8 cellular contexts compared by ENCODE assay signal in genomic region chr19:14530005-14530348, GRCh38. TPM values are rescaled to one million over a fixed set of nuclear protein-coding genes. Genes with fewer than 3 reads are reported as not detected.
DNase-seq lines count a peak whose midpoint lies in the region; ATAC-seq and TF ChIP-seq lines count a peak whose summit lies in the region.

No MANE protein-coding gene starts in this region.

- peak overlapping the region; percentile 80 for H3K4me2 ChIP-seq in OCI-LY7 (ENCODE audit: low read length)

- peaks cover 19% of the 10 kb centered on the region for H3K36me3 ChIP-seq in OCI-LY7 (ENCODE audit: insufficient read depth, low read length)
- peaks cover 0 to 11% (median 0%) of the 10 kb centered on the region in 3 experiments for H3K36me3 ChIP-seq in naive thymus-derived CD4-positive, alpha-beta T cell (ENCODE audit: control insufficient read depth in 2 of 3, insufficient read depth in 3 of 3, low read length in 3 of 3)

- H3K9me2 ChIP-seq in OCI-LY7 (ENCODE audit: insufficient read depth, low read length), result no peaks in the 10 kb centered on the region

- peaks cover 38% of the 10 kb centered on the region for H3K4me1 ChIP-seq in OCI-LY7 (ENCODE audit: insufficient read depth, low read length, poor library complexity, severe bottlenecking)
- H3K4me1 ChIP-seq in naive thymus-derived CD4-positive, alpha-beta T cell (ENCODE audit: control insufficient read depth in 2 of 2, insufficient read depth in 2 of 2, low read length in 2 of 2), result peaks cover 21 to 25% of the 10 kb centered on the region in 2 donors

- H2AFZ ChIP-seq in OCI-LY7 (ENCODE audit: low read length), result peak overlapping the region; percentile 16; the same call in 1 of the 2 replicates

- POLR2A ChIA-PET in OCI-LY7 (lab: Charles Lee), result no interaction called here
- POLR2A ChIA-PET in naive thymus-derived CD4-positive, alpha-beta T cell (lab: Charles Lee), result interaction anchor here (1.0 to 34.0 kb wide), 4 partner anchors 20 to 41 kb away, joined by 3 to 1101 read pairs (median 4); partner anchors contain the start of genes DNAJB1, GIPC1 and NDUFB7

- CTCF ChIA-PET in OCI-LY7 (lab: Charles Lee; ENCODE audit: unreplicated experiment), result no interaction called here
- CTCF ChIA-PET in naive thymus-derived CD4-positive, alpha-beta T cell (lab: Charles Lee), result no interaction called here

- ATAC-seq in GM19395 (IDR thresholded peaks at IDR 0.05; ENCODE audit: unreplicated experiment) (peak; percentile 3), GM18519 (IDR thresholded peaks at IDR 0.05; ENCODE audit: low FRiP score, unreplicated experiment) (no peak), GM21447 (IDR thresholded peaks at IDR 0.05; ENCODE audit: unreplicated experiment) (no peak)
- ATAC-seq in effector memory CD8-positive, alpha-beta T cell (replicated peaks), result no peak
- ATAC-seq in naive thymus-derived CD4-positive, alpha-beta T cell, result no peak

- no peak for TF ChIP-seq CTCF in OCI-LY7 (conservative IDR thresholded peaks at IDR 0.05; ENCODE audit: low read length)

- DNase-seq in OCI-LY7 (ENCODE audit: low spot score), result peak; percentile 32
- peak in 2 of 3 experiments; percentile 32 for DNase-seq in effector memory CD8-positive, alpha-beta T cell
- peak in 6 of 9 donors; percentile 56 to 73 (median 70) for DNase-seq in naive thymus-derived CD4-positive, alpha-beta T cell
- DNase-seq in retina, result no peak
- no peak for DNase-seq in NCI-H1417 treated with DMSO at 0.1 percent for 48 hours (lab: John Stamatoyannopoulos, UW)

- H3K9me3 Mint-ChIP-seq in effector memory CD8-positive, alpha-beta T cell, result no peaks in the 10 kb centered on the region
- no peaks in the 10 kb centered on the region for H3K9me3 Mint-ChIP-seq in naive thymus-derived CD4-positive, alpha-beta T cell

- no peaks in the 10 kb centered on the region for H3K27me3 Mint-ChIP-seq in effector memory CD8-positive, alpha-beta T cell
- no peaks in the 10 kb centered on the region for H3K27me3 Mint-ChIP-seq in naive thymus-derived CD4-positive, alpha-beta T cell

- intact Hi-C loops in OCI-LY7 (cut with micrococcal nuclease; ENCODE audit: unreplicated experiment), result no loop called here
- intact Hi-C loops in naive thymus-derived CD4-positive, alpha-beta T cell (cut with micrococcal nuclease), result no loop called here

- peak overlapping the region; percentile 90 to 95 for H3K4me3 Mint-ChIP-seq in effector memory CD8-positive, alpha-beta T cell
- H3K4me3 Mint-ChIP-seq in naive thymus-derived CD4-positive, alpha-beta T cell, result peak overlapping the region; percentile 88 to 97 (median 95)

- peak overlapping the region; percentile 85 for H3K4me3 ChIP-seq in OCI-LY7 (ENCODE audit: low read depth, low read length, poor library complexity, severe bottlenecking)
- peak overlapping the region; percentile 96 for H3K4me3 ChIP-seq in naive thymus-derived CD4-positive, alpha-beta T cell (ENCODE audit: low read length)

- H4K20me1 ChIP-seq in OCI-LY7 (ENCODE audit: insufficient read depth, low read length), result 0 out of 2 replicates have a peak, but pooled peaks cover 5% of the 10 kb centered on the region

- no peaks in the 10 kb centered on the region for H3K9me3 ChIP-seq in OCI-LY7 (ENCODE audit: low read length)
- no peaks in the 10 kb centered on the region for H3K9me3 ChIP-seq in naive thymus-derived CD4-positive, alpha-beta T cell (ENCODE audit: control insufficient read depth in 2 of 3, low read length in 3 of 3)

- peaks cover 28% of the 10 kb centered on the region for H3K36me3 Mint-ChIP-seq in effector memory CD8-positive, alpha-beta T cell (ENCODE audit: insufficient read depth)
- H3K36me3 Mint-ChIP-seq in naive thymus-derived CD4-positive, alpha-beta T cell, result peaks cover 0 to 4% (median 4%) of the 10 kb centered on the region in 5 donors

- H3K4me1 Mint-ChIP-seq in effector memory CD8-positive, alpha-beta T cell (ENCODE audit: low read depth in 2 of 2), result peaks cover 8 to 30% of the 10 kb centered on the region in 2 donors
- H3K4me1 Mint-ChIP-seq in naive thymus-derived CD4-positive, alpha-beta T cell, result peaks cover 9 to 78% (median 54%) of the 10 kb centered on the region in 7 donors

- no peaks in the 10 kb centered on the region for H3K27me3 ChIP-seq in naive thymus-derived CD4-positive, alpha-beta T cell (ENCODE audit: control insufficient read depth in 2 of 2, insufficient read depth in 2 of 2, low read length in 2 of 2)

- peak overlapping the region; percentile 54 for H3K27ac ChIP-seq in OCI-LY7 (ENCODE audit: low read depth, low read length, poor library complexity, severe bottlenecking)
- peak overlapping the region; percentile 89 for H3K27ac ChIP-seq in naive thymus-derived CD4-positive, alpha-beta T cell (ENCODE audit: low read depth, low read length)

- H3K79me2 ChIP-seq in OCI-LY7 (ENCODE audit: insufficient read depth, low read depth, low read length), result peaks cover 43% of the 10 kb centered on the region

- H3K27ac Mint-ChIP-seq in effector memory CD8-positive, alpha-beta T cell, result peak overlapping the region; percentile 97 to 100
- peak overlapping the region; percentile 95 to 100 (median 98) for H3K27ac Mint-ChIP-seq in naive thymus-derived CD4-positive, alpha-beta T cell

- BruUV-seq in OCI-LY7 (replicated peaks; lab: Mats Ljungman, UMichigan), result no TSS peak

RNA-seq across cellular contexts. Expression of gene TECR, which starts 0.6 kb away (rescaled TPM):
- 52.3 and 81.4 TPM in 2 replicates for total RNA-seq in OCI-LY7 (2014; rRNA removed; shearing (Covaris generic))
- total RNA-seq in OCI-LY7 (2022), result 128 and 130 TPM in 2 replicates
- total RNA-seq in naive thymus-derived CD4-positive, alpha-beta T cell, result 100 to 1,000 TPM; 123 to 218 (median 150) TPM
- 100 to 1,000 TPM; 290 to 325 TPM for polyA plus RNA-seq in naive thymus-derived CD4-positive, alpha-beta T cell

RNA-seq across cellular contexts. Expression of gene DNAJB1, which starts 11.8 kb away (rescaled TPM):
- total RNA-seq in OCI-LY7 (2014; rRNA removed; shearing (Covaris generic)), result 62.9 and 76.7 TPM in 2 replicates
- total RNA-seq in OCI-LY7 (2022), result 51.7 and 63.7 TPM in 2 replicates
- 100 to 1,000 TPM in 4 of 5 experiments, 10 to 100 TPM in 1; 87.4 to 574 (median 177) TPM for total RNA-seq in naive thymus-derived CD4-positive, alpha-beta T cell
- polyA plus RNA-seq in naive thymus-derived CD4-positive, alpha-beta T cell, result 100 to 1,000 TPM; 221 to 307 TPM

RNA-seq across cellular contexts. Expression of gene GIPC1, which starts 34.0 kb away (rescaled TPM):
- total RNA-seq in OCI-LY7 (2014; rRNA removed; shearing (Covaris generic)), result 18.5 and 26.9 TPM in 2 replicates
- total RNA-seq in OCI-LY7 (2022), result 37.6 and 38.3 TPM in 2 replicates
- total RNA-seq in naive thymus-derived CD4-positive, alpha-beta T cell, result 10 to 100 TPM; 21.3 to 45.4 (median 24.7) TPM
- polyA plus RNA-seq in naive thymus-derived CD4-positive, alpha-beta T cell, result 10 to 100 TPM; 34.0 to 46.1 TPM

RNA-seq across cellular contexts. Expression of gene NDUFB7, which starts 41.9 kb away (rescaled TPM):
- total RNA-seq in OCI-LY7 (2014; rRNA removed; shearing (Covaris generic)), result 282 and 301 TPM in 2 replicates
- 137 and 141 TPM in 2 replicates for total RNA-seq in OCI-LY7 (2022)
- 100 to 1,000 TPM in 1 of 5 experiments, 10 to 100 TPM in 4; 50.6 to 129 (median 63.4) TPM for total RNA-seq in naive thymus-derived CD4-positive, alpha-beta T cell
- 100 to 1,000 TPM; 194 to 210 TPM for polyA plus RNA-seq in naive thymus-derived CD4-positive, alpha-beta T cell

RNA-seq across cellular contexts. Expression of gene CLEC17A, which starts 52.9 kb away (rescaled TPM):
- 45.7 and 51.1 TPM in 2 replicates for total RNA-seq in OCI-LY7 (2014; rRNA removed; shearing (Covaris generic))
- total RNA-seq in OCI-LY7 (2022), result 22.5 and 27.4 TPM in 2 replicates
- under 1 TPM in 1 of 5 experiments, not detected in 4; 0.83 TPM for total RNA-seq in naive thymus-derived CD4-positive, alpha-beta T cell
- polyA plus RNA-seq in naive thymus-derived CD4-positive, alpha-beta T cell, result under 1 TPM; 0.13 TPM

Comparison
In these comparisons a context has a peak if more than half of its experiments do, and no peak if none do; other contexts are left out.
1. DNase-seq: peak in OCI-LY7 (single experiment), effector memory CD8-positive, alpha-beta T cell (2 of 3) and naive thymus-derived CD4-positive, alpha-beta T cell (6 of 9); none in retina (single experiment) and NCI-H1417 treated with DMSO at 0.1 percent for 48 hours (single experiment).